Comparison of ENCODE assay signal across 1 cellular context in the genomic region with DNA sequence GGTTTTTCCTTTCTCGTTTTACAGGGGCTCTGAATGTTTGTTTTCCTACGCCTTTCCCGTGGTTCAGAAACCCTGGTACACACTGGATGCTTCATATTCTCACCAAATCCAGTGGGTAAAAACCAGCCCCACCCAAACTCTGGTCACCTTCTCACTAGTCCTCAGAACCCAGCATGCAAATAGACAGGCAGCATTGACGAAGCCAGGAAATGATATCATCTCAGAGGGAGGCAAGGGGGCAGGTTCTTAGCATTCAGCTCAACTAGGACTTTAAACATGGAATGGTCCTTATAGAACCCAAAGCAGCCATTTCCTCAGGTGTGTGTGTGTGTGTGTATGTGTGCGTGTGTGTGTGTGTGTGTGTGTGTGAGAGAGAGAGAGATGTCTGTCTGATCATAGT.
TF ChIP-seq lines count a peak whose summit lies in the region.

No MANE protein-coding gene starts in this region.

TF ChIP-seq in SK-N-SH treated with all-trans-retinoic acid at 6 μM for 48 hours, 23 proteins besides CTCF, POLR2A, EP300 and RAD21 (continued from another document):
- TF ChIP-seq RARB (CRISPR knock-in tag; IDR thresholded peaks at IDR 0.05): no peak
- TF ChIP-seq, protein P1, sequence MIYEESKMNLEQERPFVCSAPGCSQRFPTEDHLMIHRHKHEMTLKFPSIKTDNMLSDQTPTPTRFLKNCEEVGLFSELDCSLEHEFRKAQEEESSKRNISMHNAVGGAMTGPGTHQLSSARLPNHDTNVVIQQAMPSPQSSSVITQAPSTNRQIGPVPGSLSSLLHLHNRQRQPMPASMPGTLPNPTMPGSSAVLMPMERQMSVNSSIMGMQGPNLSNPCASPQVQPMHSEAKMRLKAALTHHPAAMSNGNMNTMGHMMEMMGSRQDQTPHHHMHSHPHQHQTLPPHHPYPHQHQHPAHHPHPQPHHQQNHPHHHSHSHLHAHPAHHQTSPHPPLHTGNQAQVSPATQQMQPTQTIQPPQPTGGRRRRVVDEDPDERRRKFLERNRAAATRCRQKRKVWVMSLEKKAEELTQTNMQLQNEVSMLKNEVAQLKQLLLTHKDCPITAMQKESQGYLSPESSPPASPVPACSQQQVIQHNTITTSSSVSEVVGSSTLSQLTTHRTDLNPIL (CRISPR knock-in tag; IDR thresholded peaks at IDR 0.05; ENCODE audit: low read depth): no peak
TF ChIP-seq in SK-N-SH treated with all-trans-retinoic acid at 6 μM for 48 hours: peak in this region for 0.
